Comparison of ENCODE assay signal across 17 cellular contexts in genomic region chr12:121831571-121832235, GRCh38. TPM values are rescaled to one million over a fixed set of nuclear protein-coding genes. Genes with fewer than 3 reads are reported as not detected.
"Had no signal": no experiment of that assay in that cellular context is flagged by ENCODE, and none has a peak within 500 bp of the region (broad histone marks: within the 10 kb centered on the region; RNA-seq: fewer than 3 reads in every experiment).

No MANE protein-coding gene starts in this region.

- H3K27me3 ChIP-seq: esophagus muscularis mucosa, pancreas, sigmoid colon had no signal

- H3K4me1 Mint-ChIP-seq: neural crest cell had no signal

- DNase-seq: activated CD4-positive, alpha-beta T cell treated with anti-CD3 and anti-CD28 coated beads, Interleukin-2, amount 50 U/mL, for 1 hour; activated CD8-positive, alpha-beta memory T cell treated with anti-CD3 and anti-CD28 coated beads for 24 hours; activated naive CD4-positive, alpha-beta T cell treated with anti-CD3 and anti-CD28 coated beads for 36 hours; amniotic stem cell; left colon; midbrain; pancreas; sigmoid colon; stimulated activated CD4-positive, alpha-beta T cell treated with anti-CD3 and anti-CD28 coated beads, Interleukin-1b, Interleukin-23, amount 100 ng/mL, for 48 hours had no signal

- H3K4me3 ChIP-seq: coronary artery, esophagus muscularis mucosa, lung, pancreas, sigmoid colon had no signal

- H3K4me1 ChIP-seq: pancreas had no signal

- ATAC-seq: activated CD4-positive, CD25-positive, alpha-beta regulatory T cell treated with anti-CD3 and anti-CD28 coated beads, Interleukin-2, amount 50 U/mL, for 24 hours; left colon; pancreas had no signal

- H3K27ac Mint-ChIP-seq: activated naive CD4-positive, alpha-beta T cell treated with anti-CD3 and anti-CD28 coated beads for 36 hours had no signal

- H3K27me3 Mint-ChIP-seq: brain; central memory CD8-positive, alpha-beta T cell had no signal

- H3K9me3 ChIP-seq: esophagus muscularis mucosa, pancreas, sigmoid colon had no signal

- H3K27ac ChIP-seq: coronary artery, esophagus muscularis mucosa, pancreas, sigmoid colon had no signal

- H3K9me3 Mint-ChIP-seq: activated naive CD4-positive, alpha-beta T cell treated with anti-CD3 and anti-CD28 coated beads for 36 hours; central memory CD8-positive, alpha-beta T cell; neural crest cell; T-helper 2 cell treated with Interferon-gamma antibody and Interleukin-4, amounts not matched to agents 5 μg/mL and 100 μg/mL, for 36 hours had no signal

- H3K4me3 Mint-ChIP-seq: activated naive CD4-positive, alpha-beta T cell treated with anti-CD3 and anti-CD28 coated beads for 36 hours; brain; central memory CD8-positive, alpha-beta T cell; neural crest cell; T-helper 2 cell treated with Interferon-gamma antibody and Interleukin-4, amounts not matched to agents 5 μg/mL and 100 μg/mL, for 36 hours had no signal

RNA-seq across cellular contexts. Expression of gene HPD, which starts 27.0 kb away (rescaled TPM):
- total RNA-seq: activated naive CD4-positive, alpha-beta T cell treated with anti-CD3 and anti-CD28 coated beads for 36 hours had no signal
